ENCODE assay signal across 8 cellular contexts in the genomic region with DNA sequence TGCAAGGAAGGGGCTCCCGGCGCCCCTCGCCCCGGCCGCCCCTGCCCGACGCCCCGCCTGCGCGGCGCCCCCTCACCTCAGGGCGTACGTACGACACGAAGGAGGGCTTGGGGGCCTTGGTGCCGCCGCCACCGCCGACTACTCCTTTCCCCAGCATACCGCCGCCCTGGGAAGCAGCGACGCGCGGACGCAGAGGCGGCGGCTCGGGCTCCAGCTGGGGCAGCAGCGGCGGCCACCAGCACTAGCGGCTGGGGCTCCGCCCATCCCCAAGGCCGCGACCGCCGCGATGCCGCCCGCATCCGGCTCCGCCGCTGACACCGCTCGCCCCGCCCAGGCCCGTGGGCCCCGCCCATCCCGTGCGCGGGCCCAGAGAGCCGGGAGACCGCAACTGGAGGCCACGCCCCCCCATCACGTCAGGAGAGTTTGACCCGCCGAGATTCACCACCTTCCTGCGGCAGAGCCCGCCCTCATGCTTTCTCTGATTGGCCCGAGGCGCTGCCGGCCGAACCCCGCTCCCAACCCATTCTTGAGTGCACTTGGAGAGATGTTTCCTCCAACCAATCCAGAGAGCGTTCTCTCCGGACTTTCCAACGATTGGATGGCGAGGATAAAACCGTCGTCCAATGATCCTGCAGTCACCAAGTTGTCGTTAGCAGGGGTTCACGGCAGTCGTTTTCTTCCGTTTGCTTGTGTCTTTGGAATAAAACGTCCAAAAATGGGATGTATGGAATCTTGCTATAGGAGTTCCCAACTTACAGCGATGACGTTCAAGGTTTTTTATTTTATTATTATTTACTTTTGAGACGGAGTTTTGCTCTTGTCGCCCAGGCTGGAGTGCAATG. TPM values are rescaled to one million over a fixed set of nuclear protein-coding genes. Genes with fewer than 3 reads are reported as not detected.
DNase-seq lines count a peak whose midpoint lies in the region; ATAC-seq, FAIRE-seq and TF ChIP-seq lines count a peak whose summit lies in the region.

A gene with protein sequence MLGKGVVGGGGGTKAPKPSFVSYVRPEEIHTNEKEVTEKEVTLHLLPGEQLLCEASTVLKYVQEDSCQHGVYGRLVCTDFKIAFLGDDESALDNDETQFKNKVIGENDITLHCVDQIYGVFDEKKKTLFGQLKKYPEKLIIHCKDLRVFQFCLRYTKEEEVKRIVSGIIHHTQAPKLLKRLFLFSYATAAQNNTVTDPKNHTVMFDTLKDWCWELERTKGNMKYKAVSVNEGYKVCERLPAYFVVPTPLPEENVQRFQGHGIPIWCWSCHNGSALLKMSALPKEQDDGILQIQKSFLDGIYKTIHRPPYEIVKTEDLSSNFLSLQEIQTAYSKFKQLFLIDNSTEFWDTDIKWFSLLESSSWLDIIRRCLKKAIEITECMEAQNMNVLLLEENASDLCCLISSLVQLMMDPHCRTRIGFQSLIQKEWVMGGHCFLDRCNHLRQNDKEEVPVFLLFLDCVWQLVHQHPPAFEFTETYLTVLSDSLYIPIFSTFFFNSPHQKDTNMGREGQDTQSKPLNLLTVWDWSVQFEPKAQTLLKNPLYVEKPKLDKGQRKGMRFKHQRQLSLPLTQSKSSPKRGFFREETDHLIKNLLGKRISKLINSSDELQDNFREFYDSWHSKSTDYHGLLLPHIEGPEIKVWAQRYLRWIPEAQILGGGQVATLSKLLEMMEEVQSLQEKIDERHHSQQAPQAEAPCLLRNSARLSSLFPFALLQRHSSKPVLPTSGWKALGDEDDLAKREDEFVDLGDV (minus strand): TSS at position 258 of the 842 bp plus-strand sequence. CDS start 101 bp downstream, at position 157.

- peak within 1 kb of the TSS; percentile 77 for H3K9ac ChIP-seq in OCI-LY3 (ENCODE audit: low read length)

- H4K20me1 ChIP-seq in OCI-LY3 (ENCODE audit: insufficient read depth, low read length), result no peaks in the 10 kb centered on the region

- ATAC-seq in GM21515 (IDR thresholded peaks at IDR 0.05; ENCODE audit: unreplicated experiment), result peak; percentile 94

- 0% methylated on average over 52 to 70 of the region's 79 CpGs for WGBS in mesodermal cell (ENCODE audit: insufficient coverage in 2 of 2), 2 experiments

- H3K4me1 ChIP-seq in OCI-LY3 (ENCODE audit: low read length) (peaks cover 9% of the 10 kb centered on the region), mesodermal cell (ENCODE audit: control insufficient read depth, insufficient read depth, low read length, poor library complexity, severe bottlenecking) (no peaks in the 10 kb centered on the region)

- peak within 1 kb of the TSS; percentile 89 for H3K4me3 ChIP-seq in OCI-LY3 (ENCODE audit: low read length)
- peak within 1 kb of the TSS; percentile 78 for H3K4me3 ChIP-seq in mesodermal cell (ENCODE audit: extremely low read depth, insufficient read depth, low read length, poor library complexity, severe bottlenecking)

- peaks cover 43% of the 10 kb centered on the region for H3K79me2 ChIP-seq in OCI-LY3 (ENCODE audit: low read length)

- H3K36me3 ChIP-seq in OCI-LY3 (replicated peaks; ENCODE audit: low read depth, low read length) (no peaks in the 10 kb centered on the region), mesodermal cell (ENCODE audit: control insufficient read depth, insufficient read depth, low read length) (peaks cover 8% of the 10 kb centered on the region)

- peak; percentile 97 for FAIRE-seq in endometrium (lab: Jason Lieb, UNC)

- H3K9me3 ChIP-seq in OCI-LY3 (ENCODE audit: insufficient read depth, low read length) (no peaks in the 10 kb centered on the region), mesodermal cell (ENCODE audit: control insufficient read depth, low read length) (no peaks in the 10 kb centered on the region)

- H3K27me3 ChIP-seq in OCI-LY3 (ENCODE audit: low read depth, low read length), result no peaks in the 10 kb centered on the region

- no peak for TF ChIP-seq CTCF in OCI-LY3 (IDR thresholded peaks at IDR 0.05; ENCODE audit: low read depth, low read length)

- H3K4me2 ChIP-seq in OCI-LY3 (ENCODE audit: low read length), result peak within 1 kb of the TSS; percentile 83

- H3K27ac ChIP-seq in OCI-LY3 (ENCODE audit: low read length) (peak within 1 kb of the TSS; percentile 55), mesodermal cell (ENCODE audit: low read depth, low read length, severe bottlenecking) (peak within 1 kb of the TSS; percentile 77)

- DNase-seq in D341Med (ENCODE audit: low spot score) (peak; percentile 98), HuH-7 (ENCODE audit: low spot score) (peak; percentile 97)
- peak; percentile 100 for DNase-seq in activated CD8-positive, alpha-beta memory T cell treated with anti-CD3 and anti-CD28 coated beads, Interleukin-2, amount 50 U/mL, for 48 hours
- DNase-seq in stimulated activated CD8-positive, alpha-beta memory T cell treated with anti-CD3 and anti-CD28 coated beads, Interleukin-15, amount 100 ng/mL, for 4 hours (ENCODE audit: low read depth in 2 of 2), result peak; percentile 99 to 100

- H2AFZ ChIP-seq in OCI-LY3 (ENCODE audit: low read depth, low read length), result no peak within 1 kb of the TSS

RNA-seq across cellular contexts. Expression of the gene that starts here (rescaled TPM):
- 19.9 TPM for polyA plus RNA-seq in mesodermal cell (2013, experiment 1 of 2)
- polyA plus RNA-seq in mesodermal cell (2013, experiment 2 of 2), result 17.7 TPM

Comparison
In these comparisons a context has a peak if more than half of its experiments do, and no peak if none do; other contexts are left out.
1. Peak in every context shown above with its lines: DNase-seq, ATAC-seq, H3K4me3 ChIP-seq and H3K27ac ChIP-seq.